ENCODE assay signal across 8 cellular contexts in genomic region chr15:60326824-60327654, GRCh38.
DNase-seq lines count a peak whose midpoint lies in the region; ATAC-seq, FAIRE-seq and TF ChIP-seq lines count a peak whose summit lies in the region.

No MANE protein-coding gene starts in this region.

- no peaks in the 10 kb centered on the region for H4K20me1 ChIP-seq in keratinocyte (ENCODE audit: control insufficient read depth, extremely low read depth, insufficient read depth, low read length)

- H2AFZ ChIP-seq in keratinocyte (ENCODE audit: control insufficient read depth, low read length) = no peak overlapping the region

- TF ChIP-seq CTCF in astrocyte of the cerebellum (IDR thresholded peaks at IDR 0.05; ENCODE audit: low read depth, low read length, missing control alignments) = peak; percentile 80
- TF ChIP-seq CTCF in keratinocyte (optimal IDR thresholded peaks at IDR 0.05 in 1 of 3, IDR thresholded peaks at IDR 0.05 in 1 of 3, conservative IDR thresholded peaks at IDR 0.05 in 1 of 3; ENCODE audit: extremely low read depth in 1 of 3, insufficient read depth in 2 of 3, low read length in 3 of 3) = peak; percentile 59 to 84 (median 83)
- TF ChIP-seq CTCF in thoracic aorta (IDR thresholded peaks at IDR 0.05) = peak; percentile 43

- H3K4me3 ChIP-seq in astrocyte of the cerebellum (ENCODE audit: low read depth, low read length) (no peak overlapping the region), keratinocyte (ENCODE audit: control insufficient read depth in 2 of 3, extremely low read depth in 1 of 3, insufficient read depth in 2 of 3, low read depth in 1 of 3, low read length in 3 of 3) (no peak overlapping the region), thoracic aorta (no peak overlapping the region)

- H3K9me1 ChIP-seq in keratinocyte (ENCODE audit: control insufficient read depth, extremely low read depth, insufficient read depth, low read length) = no peaks in the 10 kb centered on the region

- H3K27ac ChIP-seq in keratinocyte (ENCODE audit: control insufficient read depth, insufficient read depth, low read length) (no peak overlapping the region), thoracic aorta (no peak overlapping the region)

- peaks cover 10% of the 10 kb centered on the region for H3K27me3 ChIP-seq in keratinocyte (ENCODE audit: control insufficient read depth, extremely low read depth, insufficient read depth, low read length)
- no peaks in the 10 kb centered on the region for H3K27me3 ChIP-seq in thoracic aorta (replicated peaks; ENCODE audit: insufficient read depth)

- H3K79me2 ChIP-seq in keratinocyte (ENCODE audit: control insufficient read depth, insufficient read depth, low read length) = no peaks in the 10 kb centered on the region

- dilution Hi-C loops in keratinocyte (cut with MboI; ENCODE audit: extremely low pct_ligation_motif_present, low sequenced_read_pairs) = no loop called here

- peak; percentile 47 for DNase-seq in COLO668 (lab: John Stamatoyannopoulos, UW; ENCODE audit: unreplicated experiment)
- peak; percentile 42 for DNase-seq in H4 (ENCODE audit: low spot score)
- DNase-seq in NCI-H774 (lab: John Stamatoyannopoulos, UW) = peak; percentile 34
- DNase-seq in astrocyte of the cerebellum (ENCODE audit: low read depth) = peak; percentile 36
- DNase-seq in keratinocyte (ENCODE audit: low read depth, low spot score) = no peak
- DNase-seq in thoracic aorta (ENCODE audit: low spot score) = no peak
- no peak for DNase-seq in activated T-cell treated with anti-CD3 and anti-CD28 coated beads for 4 hours

- H3K4me2 ChIP-seq in keratinocyte (ENCODE audit: control insufficient read depth, extremely low read depth, insufficient read depth, low read depth, low read length) = no peak overlapping the region

- FAIRE-seq in keratinocyte (lab: Jason Lieb, UNC) = peak; percentile 83

- H3K4me1 ChIP-seq in keratinocyte (ENCODE audit: control insufficient read depth, extremely low read depth, insufficient read depth, low read length) (peaks cover 3% of the 10 kb centered on the region), thoracic aorta (ENCODE audit: control insufficient read depth in 1 of 2, low read depth in 2 of 2) (no peaks in the 10 kb centered on the region)

- H3K9me3 ChIP-seq in keratinocyte (ENCODE audit: control insufficient read depth, low read depth, low read length) = no peaks in the 10 kb centered on the region
- no peaks in the 10 kb centered on the region for H3K9me3 ChIP-seq in thoracic aorta

- H3K36me3 ChIP-seq in keratinocyte (ENCODE audit: control insufficient read depth in 2 of 2, extremely low read depth in 1 of 2, insufficient read depth in 2 of 2, low read length in 2 of 2) = no peaks in the 10 kb centered on the region
- H3K36me3 ChIP-seq in thoracic aorta = no peaks in the 10 kb centered on the region

- in situ Hi-C loops in astrocyte of the cerebellum (cut with HindIII; ENCODE audit: low sequenced_read_pairs) = loop anchor here (10.0 kb wide), 1 partner anchor 632 kb away; no protein-coding TSS in a partner anchor

- H3K9ac ChIP-seq in keratinocyte (ENCODE audit: control insufficient read depth, extremely low read depth, insufficient read depth, low read length) = no peak overlapping the region

- no peak for ATAC-seq in thoracic aorta (ENCODE audit: insufficient number of reproducible peaks, low FRiP score, low read depth)
- no peak for ATAC-seq in HG02798 (IDR thresholded peaks at IDR 0.05; ENCODE audit: poor library complexity, unreplicated experiment)

Comparison
In these comparisons a context has a peak if more than half of its experiments do, and no peak if none do; other contexts are left out.
1. DNase-seq: peak in COLO668 (single experiment), H4 (single experiment), NCI-H774 (single experiment) and astrocyte of the cerebellum (single experiment); none in keratinocyte (single experiment), thoracic aorta (single experiment) and activated T-cell treated with anti-CD3 and anti-CD28 coated beads for 4 hours (single experiment).
2. Peak in every context shown above with its lines, with median percentiles within 50 percentile points of each other: CTCF ChIP-seq.